In the genomic region with DNA sequence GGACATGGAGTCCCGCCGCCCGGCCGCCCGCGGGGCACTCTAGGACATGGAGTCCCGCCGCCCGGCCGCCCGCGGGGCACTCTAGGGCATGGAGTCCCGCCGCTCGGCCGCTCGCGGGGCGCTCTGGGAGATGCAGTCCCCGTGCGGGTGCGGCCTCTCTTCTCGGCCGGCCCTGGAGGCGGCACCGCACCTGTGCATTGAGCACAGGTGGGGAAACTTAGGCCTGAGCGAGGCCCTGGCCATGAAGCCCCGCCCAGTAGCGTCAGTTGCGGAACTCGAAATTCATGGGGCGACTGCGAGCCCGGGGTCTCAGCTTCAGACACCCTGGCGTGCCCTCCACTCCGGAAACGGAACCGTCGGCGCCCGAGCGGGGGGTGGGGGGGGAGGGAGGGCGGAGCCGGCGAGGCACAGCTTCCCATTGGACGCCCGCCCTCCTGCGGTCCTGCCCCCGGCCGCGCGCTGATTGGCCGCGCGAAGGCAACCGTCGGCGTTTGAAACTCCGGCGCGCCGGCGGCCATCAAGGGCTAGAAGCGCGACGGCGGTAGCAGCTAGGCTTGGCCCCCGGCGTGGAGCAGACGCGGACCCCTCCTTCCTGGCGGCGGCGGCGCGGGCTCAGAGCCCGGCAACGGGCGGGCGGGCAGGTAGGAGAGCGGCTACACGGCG, we compare ENCODE assay signal across 1 cellular context.
TF ChIP-seq lines count a peak whose summit lies in the region.

TACC3 (plus strand) TSS at position 519 of the 663 bp plus-strand sequence. CDS start 1,901 bp downstream, outside the sequence.
TMEM129 (minus strand) TSS at position 321 of the 663 bp plus-strand sequence. CDS start 486 bp downstream, outside the sequence.

TF ChIP-seq in K562, 482 proteins besides CTCF, POLR2A, EP300 and RAD21 (continued from another document and continues in another):
- no peak for TF ChIP-seq ZMIZ1 (IDR thresholded peaks at IDR 0.05; ENCODE audit: low read depth in 2 of 2, low read length in 2 of 2)
- peak in 1 of 2 experiments; percentile 22; a peak in 1 of 4 replicates for TF ChIP-seq RCOR1 (IDR thresholded peaks at IDR 0.05; ENCODE audit: borderline replicate concordance in 1 of 2, low read depth in 2 of 2, low read length in 2 of 2)
- TF ChIP-seq ZNF79 (CRISPR knock-in tag; IDR thresholded peaks at IDR 0.05; ENCODE audit: low read depth) = no peak
- TF ChIP-seq MED1 (CRISPR knock-in tag; IDR thresholded peaks at IDR 0.05; ENCODE audit: borderline replicate concordance) = no peak
- TF ChIP-seq NBN (IDR thresholded peaks at IDR 0.05; ENCODE audit: low read depth) = no peak
- no peak for TF ChIP-seq ZFPM2 (CRISPR knock-in tag; IDR thresholded peaks at IDR 0.05)
- TF ChIP-seq BCL6 (CRISPR knock-in tag; IDR thresholded peaks at IDR 0.05) = no peak
- TF ChIP-seq, protein P1, sequence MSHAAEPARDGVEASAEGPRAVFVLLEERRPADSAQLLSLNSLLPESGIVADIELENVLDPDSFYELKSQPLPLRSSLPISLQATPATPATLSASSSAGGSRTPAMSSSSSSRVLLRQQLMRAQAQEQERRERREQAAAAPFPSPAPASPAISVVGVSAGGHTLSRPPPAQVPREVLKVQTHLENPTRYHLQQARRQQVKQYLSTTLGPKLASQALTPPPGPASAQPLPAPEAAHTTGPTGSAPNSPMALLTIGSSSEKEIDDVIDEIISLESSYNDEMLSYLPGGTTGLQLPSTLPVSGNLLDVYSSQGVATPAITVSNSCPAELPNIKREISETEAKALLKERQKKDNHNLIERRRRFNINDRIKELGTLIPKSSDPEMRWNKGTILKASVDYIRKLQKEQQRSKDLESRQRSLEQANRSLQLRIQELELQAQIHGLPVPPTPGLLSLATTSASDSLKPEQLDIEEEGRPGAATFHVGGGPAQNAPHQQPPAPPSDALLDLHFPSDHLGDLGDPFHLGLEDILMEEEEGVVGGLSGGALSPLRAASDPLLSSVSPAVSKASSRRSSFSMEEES (CRISPR knock-in tag; IDR thresholded peaks at IDR 0.05) = no peak
- TF ChIP-seq ARID1B (IDR thresholded peaks at IDR 0.05) = no peak
- no peak for TF ChIP-seq BCOR (IDR thresholded peaks at IDR 0.05)
- TF ChIP-seq ZC3H11A (IDR thresholded peaks at IDR 0.05; ENCODE audit: low read depth, low read length) = no peak
- TF ChIP-seq SIRT6 (IDR thresholded peaks at IDR 0.05; ENCODE audit: low read depth, low read length) = no peak
- no peak for TF ChIP-seq FUS (optimal IDR thresholded peaks at IDR 0.05; ENCODE audit: low read depth, low read length)
- no peak for TF ChIP-seq RUNX1 (IDR thresholded peaks at IDR 0.05; ENCODE audit: low read depth)
- TF ChIP-seq, protein P2, sequence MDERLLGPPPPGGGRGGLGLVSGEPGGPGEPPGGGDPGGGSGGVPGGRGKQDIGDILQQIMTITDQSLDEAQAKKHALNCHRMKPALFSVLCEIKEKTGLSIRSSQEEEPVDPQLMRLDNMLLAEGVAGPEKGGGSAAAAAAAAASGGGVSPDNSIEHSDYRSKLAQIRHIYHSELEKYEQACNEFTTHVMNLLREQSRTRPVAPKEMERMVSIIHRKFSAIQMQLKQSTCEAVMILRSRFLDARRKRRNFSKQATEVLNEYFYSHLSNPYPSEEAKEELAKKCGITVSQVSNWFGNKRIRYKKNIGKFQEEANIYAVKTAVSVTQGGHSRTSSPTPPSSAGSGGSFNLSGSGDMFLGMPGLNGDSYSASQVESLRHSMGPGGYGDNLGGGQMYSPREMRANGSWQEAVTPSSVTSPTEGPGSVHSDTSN (CRISPR knock-in tag; IDR thresholded peaks at IDR 0.05; ENCODE audit: low read depth) = no peak
- TF ChIP-seq, protein P2 (tag; conservative IDR thresholded peaks at IDR 0.05; ENCODE audit: low read depth) = no peak
- no peak for TF ChIP-seq STAG1 (CRISPR knock-in tag; IDR thresholded peaks at IDR 0.05; ENCODE audit: borderline replicate concordance)
- TF ChIP-seq GTF2E2 (tag; IDR thresholded peaks at IDR 0.05) = peak; percentile 60; the same call in 1 of the 2 replicates
- TF ChIP-seq JUNB (CRISPR knock-in tag; conservative IDR thresholded peaks at IDR 0.05) = no peak
- TF ChIP-seq ZKSCAN8 (CRISPR knock-in tag; IDR thresholded peaks at IDR 0.05) = no peak
- no peak for TF ChIP-seq KAT2B (IDR thresholded peaks at IDR 0.05; ENCODE audit: low read depth, low read length)
- no peak for TF ChIP-seq ATF1 (CRISPR knock-in tag; IDR thresholded peaks at IDR 0.05)
- 0 out of 2 replicates have a peak, but pooled peaks have one; percentile 32 for TF ChIP-seq ATF1 (tag; IDR thresholded peaks at IDR 0.05)
- TF ChIP-seq, protein P3, sequence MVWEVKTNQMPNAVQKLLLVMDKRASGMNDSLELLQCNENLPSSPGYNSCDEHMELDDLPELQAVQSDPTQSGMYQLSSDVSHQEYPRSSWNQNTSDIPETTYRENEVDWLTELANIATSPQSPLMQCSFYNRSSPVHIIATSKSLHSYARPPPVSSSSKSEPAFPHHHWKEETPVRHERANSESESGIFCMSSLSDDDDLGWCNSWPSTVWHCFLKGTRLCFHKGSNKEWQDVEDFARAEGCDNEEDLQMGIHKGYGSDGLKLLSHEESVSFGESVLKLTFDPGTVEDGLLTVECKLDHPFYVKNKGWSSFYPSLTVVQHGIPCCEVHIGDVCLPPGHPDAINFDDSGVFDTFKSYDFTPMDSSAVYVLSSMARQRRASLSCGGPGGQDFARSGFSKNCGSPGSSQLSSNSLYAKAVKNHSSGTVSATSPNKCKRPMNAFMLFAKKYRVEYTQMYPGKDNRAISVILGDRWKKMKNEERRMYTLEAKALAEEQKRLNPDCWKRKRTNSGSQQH (CRISPR knock-in tag; IDR thresholded peaks at IDR 0.05) = no peak
- no peak for TF ChIP-seq ZNF584 (CRISPR knock-in tag; IDR thresholded peaks at IDR 0.05; ENCODE audit: low read depth)
- TF ChIP-seq, protein P4, sequence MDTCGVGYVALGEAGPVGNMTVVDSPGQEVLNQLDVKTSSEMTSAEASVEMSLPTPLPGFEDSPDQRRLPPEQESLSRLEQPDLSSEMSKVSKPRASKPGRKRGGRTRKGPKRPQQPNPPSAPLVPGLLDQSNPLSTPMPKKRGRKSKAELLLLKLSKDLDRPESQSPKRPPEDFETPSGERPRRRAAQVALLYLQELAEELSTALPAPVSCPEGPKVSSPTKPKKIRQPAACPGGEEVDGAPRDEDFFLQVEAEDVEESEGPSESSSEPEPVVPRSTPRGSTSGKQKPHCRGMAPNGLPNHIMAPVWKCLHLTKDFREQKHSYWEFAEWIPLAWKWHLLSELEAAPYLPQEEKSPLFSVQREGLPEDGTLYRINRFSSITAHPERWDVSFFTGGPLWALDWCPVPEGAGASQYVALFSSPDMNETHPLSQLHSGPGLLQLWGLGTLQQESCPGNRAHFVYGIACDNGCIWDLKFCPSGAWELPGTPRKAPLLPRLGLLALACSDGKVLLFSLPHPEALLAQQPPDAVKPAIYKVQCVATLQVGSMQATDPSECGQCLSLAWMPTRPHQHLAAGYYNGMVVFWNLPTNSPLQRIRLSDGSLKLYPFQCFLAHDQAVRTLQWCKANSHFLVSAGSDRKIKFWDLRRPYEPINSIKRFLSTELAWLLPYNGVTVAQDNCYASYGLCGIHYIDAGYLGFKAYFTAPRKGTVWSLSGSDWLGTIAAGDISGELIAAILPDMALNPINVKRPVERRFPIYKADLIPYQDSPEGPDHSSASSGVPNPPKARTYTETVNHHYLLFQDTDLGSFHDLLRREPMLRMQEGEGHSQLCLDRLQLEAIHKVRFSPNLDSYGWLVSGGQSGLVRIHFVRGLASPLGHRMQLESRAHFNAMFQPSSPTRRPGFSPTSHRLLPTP (IDR thresholded peaks at IDR 0.05; ENCODE audit: borderline replicate concordance, extremely low read depth, insufficient read length) = no peak
- TF ChIP-seq, protein P5, sequence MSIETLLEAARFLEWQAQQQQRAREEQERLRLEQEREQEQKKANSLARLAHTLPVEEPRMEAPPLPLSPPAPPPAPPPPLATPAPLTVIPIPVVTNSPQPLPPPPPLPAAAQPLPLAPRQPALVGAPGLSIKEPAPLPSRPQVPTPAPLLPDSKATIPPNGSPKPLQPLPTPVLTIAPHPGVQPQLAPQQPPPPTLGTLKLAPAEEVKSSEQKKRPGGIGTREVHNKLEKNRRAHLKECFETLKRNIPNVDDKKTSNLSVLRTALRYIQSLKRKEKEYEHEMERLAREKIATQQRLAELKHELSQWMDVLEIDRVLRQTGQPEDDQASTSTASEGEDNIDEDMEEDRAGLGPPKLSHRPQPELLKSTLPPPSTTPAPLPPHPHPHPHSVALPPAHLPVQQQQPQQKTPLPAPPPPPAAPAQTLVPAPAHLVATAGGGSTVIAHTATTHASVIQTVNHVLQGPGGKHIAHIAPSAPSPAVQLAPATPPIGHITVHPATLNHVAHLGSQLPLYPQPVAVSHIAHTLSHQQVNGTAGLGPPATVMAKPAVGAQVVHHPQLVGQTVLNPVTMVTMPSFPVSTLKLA (conservative IDR thresholded peaks at IDR 0.05) = peak in 1 of 2 experiments; percentile 65; a peak in 1 of 4 replicates
- no peak for TF ChIP-seq GATAD2A (IDR thresholded peaks at IDR 0.05)
- TF ChIP-seq NCOA6 (IDR thresholded peaks at IDR 0.05) = no peak
- TF ChIP-seq ZNF174 (CRISPR knock-in tag; IDR thresholded peaks at IDR 0.05) = no peak
- TF ChIP-seq GABPB1 (CRISPR knock-in tag; IDR thresholded peaks at IDR 0.05) = peak; percentile 89
- TF ChIP-seq MXD1 (CRISPR knock-in tag; IDR thresholded peaks at IDR 0.05; ENCODE audit: borderline replicate concordance, poor library complexity, severe bottlenecking) = no peak
- TF ChIP-seq, protein P6, sequence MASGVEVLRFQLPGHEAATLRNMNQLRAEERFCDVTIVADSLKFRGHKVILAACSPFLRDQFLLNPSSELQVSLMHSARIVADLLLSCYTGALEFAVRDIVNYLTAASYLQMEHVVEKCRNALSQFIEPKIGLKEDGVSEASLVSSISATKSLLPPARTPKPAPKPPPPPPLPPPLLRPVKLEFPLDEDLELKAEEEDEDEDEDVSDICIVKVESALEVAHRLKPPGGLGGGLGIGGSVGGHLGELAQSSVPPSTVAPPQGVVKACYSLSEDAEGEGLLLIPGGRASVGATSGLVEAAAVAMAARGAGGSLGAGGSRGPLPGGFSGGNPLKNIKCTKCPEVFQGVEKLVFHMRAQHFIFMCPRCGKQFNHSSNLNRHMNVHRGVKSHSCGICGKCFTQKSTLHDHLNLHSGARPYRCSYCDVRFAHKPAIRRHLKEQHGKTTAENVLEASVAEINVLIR (CRISPR knock-in tag; IDR thresholded peaks at IDR 0.05) = no peak; the same call in 1 of the 2 replicates
- TF ChIP-seq, protein P7, sequence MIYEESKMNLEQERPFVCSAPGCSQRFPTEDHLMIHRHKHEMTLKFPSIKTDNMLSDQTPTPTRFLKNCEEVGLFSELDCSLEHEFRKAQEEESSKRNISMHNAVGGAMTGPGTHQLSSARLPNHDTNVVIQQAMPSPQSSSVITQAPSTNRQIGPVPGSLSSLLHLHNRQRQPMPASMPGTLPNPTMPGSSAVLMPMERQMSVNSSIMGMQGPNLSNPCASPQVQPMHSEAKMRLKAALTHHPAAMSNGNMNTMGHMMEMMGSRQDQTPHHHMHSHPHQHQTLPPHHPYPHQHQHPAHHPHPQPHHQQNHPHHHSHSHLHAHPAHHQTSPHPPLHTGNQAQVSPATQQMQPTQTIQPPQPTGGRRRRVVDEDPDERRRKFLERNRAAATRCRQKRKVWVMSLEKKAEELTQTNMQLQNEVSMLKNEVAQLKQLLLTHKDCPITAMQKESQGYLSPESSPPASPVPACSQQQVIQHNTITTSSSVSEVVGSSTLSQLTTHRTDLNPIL (CRISPR knock-in tag; IDR thresholded peaks at IDR 0.05) = no peak
- TF ChIP-seq SETDB1 (IDR thresholded peaks at IDR 0.05; ENCODE audit: low read length) = no peak
- no peak for TF ChIP-seq SMARCC2 (IDR thresholded peaks at IDR 0.05; ENCODE audit: low read depth)
- TF ChIP-seq SAFB (IDR thresholded peaks at IDR 0.05; ENCODE audit: borderline replicate concordance, low read depth, low read length) = no peak
- TF ChIP-seq ZNF133 (CRISPR knock-in tag; IDR thresholded peaks at IDR 0.05) = no peak
- no peak for TF ChIP-seq ILK (tag; IDR thresholded peaks at IDR 0.05; ENCODE audit: borderline replicate concordance, low read depth)
- TF ChIP-seq HDAC6 (IDR thresholded peaks at IDR 0.05; ENCODE audit: low read depth, low read length) = no peak
- no peak for TF ChIP-seq RBM14 (IDR thresholded peaks at IDR 0.05; ENCODE audit: borderline replicate concordance, insufficient read depth, low read depth, low read length)
- no peak for TF ChIP-seq ELF2 (CRISPR knock-in tag; IDR thresholded peaks at IDR 0.05)
- no peak for TF ChIP-seq POLR2H (tag; IDR thresholded peaks at IDR 0.05; ENCODE audit: low read depth)
- TF ChIP-seq ZBED1 (IDR thresholded peaks at IDR 0.05) = no peak
- no peak for TF ChIP-seq SRSF3 (IDR thresholded peaks at IDR 0.05; ENCODE audit: insufficient read depth, low read length)
- TF ChIP-seq TARDBP (IDR thresholded peaks at IDR 0.05) = no peak
- no peak for TF ChIP-seq TCF7 (IDR thresholded peaks at IDR 0.05; ENCODE audit: borderline replicate concordance)
